ENCODE assay signal across 18 cellular contexts in genomic region chr1:10117132-10117531, GRCh38.
DNase-seq lines count a peak whose midpoint lies in the region; ATAC-seq and TF ChIP-seq lines count a peak whose summit lies in the region.
"Had no signal": no experiment of that assay in that cellular context is flagged by ENCODE, and none has a peak within 500 bp of the region (broad histone marks: within the 10 kb centered on the region; RNA-seq: fewer than 3 reads in every experiment).

No MANE protein-coding gene starts in this region.

- H3K27me3 Mint-ChIP-seq in T-cell: no peaks in the 10 kb centered on the region
- H3K27me3 Mint-ChIP-seq: CD4-positive, CD25-positive, alpha-beta regulatory T cell had no signal

- TF ChIP-seq CTCF in VCaP (conservative IDR thresholded peaks at IDR 0.05) (peak; percentile 22; the same call in 1 of the 2 replicates), gastroesophageal sphincter (IDR thresholded peaks at IDR 0.05) (no peak), sigmoid colon (IDR thresholded peaks at IDR 0.05) (no peak), testis (IDR thresholded peaks at IDR 0.05) (no peak)

- H3K4me1 Mint-ChIP-seq in T-cell: no peaks in the 10 kb centered on the region

- H3K9me3 Mint-ChIP-seq in T-cell: no peaks in the 10 kb centered on the region
- H3K9me3 Mint-ChIP-seq: CD4-positive, CD25-positive, alpha-beta regulatory T cell had no signal

- 77 to 88% methylated on average over 1 of the region's 1 CpG for WGBS in gastroesophageal sphincter (ENCODE audit: low coverage in 1 of 2), 2 donors
- WGBS in sigmoid colon, 2 donors: 77 to 98% methylated on average over 1 of the region's 1 CpG
- 11 to 18% methylated on average over 1 of the region's 1 CpG for WGBS in aorta, 2 donors
- WGBS in testis, 2 donors: 63 to 90% methylated on average over 1 of the region's 1 CpG

- no peak overlapping the region for H3K27ac Mint-ChIP-seq in T-cell

- CTCF ChIA-PET in T-cell (lab: Charles Lee): interaction anchor here in 1 of 2 donors (0.5 kb wide), 1 partner anchor 333 kb away, joined by 3 read pairs; no protein-coding TSS in a partner anchor

- H3K4me1 ChIP-seq in gastroesophageal sphincter (peaks cover 0 to 38% (median 4%) of the 10 kb centered on the region in 3 donors), sigmoid colon (peaks cover 0 to 25% (median 15%) of the 10 kb centered on the region in 4 donors), aorta (ENCODE audit: control insufficient read depth in 1 of 2, insufficient read depth in 2 of 2, low read length in 2 of 2) (peaks cover 0 to 4% of the 10 kb centered on the region in 2 donors), testis (no peaks in the 10 kb centered on the region)
- H3K4me1 ChIP-seq: BLaER1 had no signal

- TF ChIP-seq POLR2A in gastroesophageal sphincter (IDR thresholded peaks at IDR 0.05) (no peak), sigmoid colon (IDR thresholded peaks at IDR 0.05) (no peak), testis (IDR thresholded peaks at IDR 0.05) (no peak)

- H3K27ac ChIP-seq in VCaP: peak overlapping the region; percentile 72
- peak overlapping the region in 3 of 4 donors; percentile 80 to 83 (median 82) for H3K27ac ChIP-seq in gastroesophageal sphincter
- peak overlapping the region; percentile 74 to 79 (median 77) for H3K27ac ChIP-seq in sigmoid colon
- peak overlapping the region; percentile 79 to 80 for H3K27ac ChIP-seq in aorta (ENCODE audit: low read depth in 1 of 2, low read length in 2 of 2)
- H3K27ac ChIP-seq in testis: no peak overlapping the region
- H3K27ac ChIP-seq: BLaER1, HL-60, PC-9, SJSA1 had no signal

- peaks cover 42% of the 10 kb centered on the region for H3K36me3 Mint-ChIP-seq in T-cell

- no peak overlapping the region for H3K4me3 Mint-ChIP-seq in T-cell
- H3K4me3 Mint-ChIP-seq: CD4-positive, CD25-positive, alpha-beta regulatory T cell had no signal

- no peak for TF ChIP-seq EP300 in gastroesophageal sphincter (IDR thresholded peaks at IDR 0.05)
- TF ChIP-seq EP300 in sigmoid colon (IDR thresholded peaks at IDR 0.05): no peak

- H3K36me3 ChIP-seq in gastroesophageal sphincter (peaks cover 0 to 82% of the 10 kb centered on the region in 2 donors), sigmoid colon (peaks cover 0 to 69% (median 5%) of the 10 kb centered on the region in 4 donors), aorta (ENCODE audit: control insufficient read depth in 1 of 2, insufficient read depth in 2 of 2, low read length in 1 of 2) (no peaks in the 10 kb centered on the region), MG63 (peaks cover 44% of the 10 kb centered on the region), testis (ENCODE audit: low read depth, missing control alignments) (no peaks in the 10 kb centered on the region)

- POLR2A ChIA-PET in T-cell (lab: Charles Lee): no interaction called here

- ATAC-seq in gastroesophageal sphincter (no peak), aorta (ENCODE audit: low FRiP score) (no peak), T-cell (replicated peaks in 1 of 4) (no peak)
- ATAC-seq: Right ventricle myocardium inferior had no signal

- H3K27me3 ChIP-seq in gastroesophageal sphincter: no peaks in the 10 kb centered on the region
- no peaks in the 10 kb centered on the region for H3K27me3 ChIP-seq in sigmoid colon
- no peaks in the 10 kb centered on the region for H3K27me3 ChIP-seq in aorta (ENCODE audit: control insufficient read depth in 1 of 2, insufficient read depth in 2 of 2, low read length in 1 of 2)
- H3K27me3 ChIP-seq in MG63: no peaks in the 10 kb centered on the region
- H3K27me3 ChIP-seq in testis: no peaks in the 10 kb centered on the region
- H3K27me3 ChIP-seq: BLaER1, SJSA1 had no signal

- intact Hi-C loops in sigmoid colon (cut with DNase I) (no loop called here), aorta (cut with DNase I) (loop anchor here in 1 of 2 donors (5.0 kb wide), 1 partner anchor 85 kb away; the partner anchor contains the start of gene UBE4B), testis (cut with DNase I; ENCODE audit: low total_unique reads) (no loop called here)

- DNase-seq in sigmoid colon (no peak), aorta (no peak), T-cell (no peak), MG63 (no peak), testis (no peak)
- DNase-seq: CD4-positive, CD25-positive, alpha-beta regulatory T cell; DMS153; DND-41; NCI-H2029; NCI-H446 treated with DMSO at 0.1 percent for 48 hours; NCI-H526 treated with DMSO at 0.1 percent for 48 hours; PC-9 had no signal

- no peak overlapping the region for H3K4me3 ChIP-seq in gastroesophageal sphincter
- H3K4me3 ChIP-seq in sigmoid colon: no peak overlapping the region
- H3K4me3 ChIP-seq in aorta (ENCODE audit: low read length in 2 of 2): no peak overlapping the region
- no peak overlapping the region for H3K4me3 ChIP-seq in MG63
- H3K4me3 ChIP-seq in testis: no peak overlapping the region
- H3K4me3 ChIP-seq: BLaER1, PC-9, SJSA1 had no signal

- H3K9me3 ChIP-seq in gastroesophageal sphincter (no peaks in the 10 kb centered on the region), sigmoid colon (no peaks in the 10 kb centered on the region), aorta (ENCODE audit: control insufficient read depth, low read length) (no peaks in the 10 kb centered on the region), MG63 (no peaks in the 10 kb centered on the region), testis (no peaks in the 10 kb centered on the region)
- H3K9me3 ChIP-seq: BLaER1, SJSA1 had no signal

Comparison
In these comparisons a context has a peak if more than half of its experiments do, and no peak if none do; other contexts are left out.
1. H3K27ac ChIP-seq: peak in VCaP (single experiment), gastroesophageal sphincter (3 of 4), sigmoid colon (4 of 4) and aorta (2 of 2); none in testis (0 of 2).